In the genomic region with DNA sequence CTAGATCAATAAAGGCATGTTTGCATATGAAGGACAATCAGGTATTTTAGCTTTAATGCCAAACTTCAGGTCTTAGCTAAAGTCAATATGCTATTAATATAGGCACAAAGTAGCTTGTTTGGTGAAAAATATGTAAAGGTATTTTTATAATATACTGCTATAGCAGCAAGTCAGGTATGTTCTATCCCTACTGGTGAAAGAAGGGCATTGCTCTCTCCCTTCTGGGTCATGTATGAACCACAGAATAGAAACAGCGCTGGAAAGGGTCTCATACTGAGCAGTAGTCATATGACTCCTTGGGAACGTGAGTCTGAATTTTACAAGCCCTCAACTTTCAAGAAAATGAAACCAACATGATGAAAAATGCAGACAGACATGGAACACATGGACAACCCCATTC, we compare ENCODE assay signal across 28 cellular contexts.
DNase-seq lines count a peak whose midpoint lies in the region; ATAC-seq, FAIRE-seq and TF ChIP-seq lines count a peak whose summit lies in the region.
"Had no signal": no experiment of that assay in that cellular context is flagged by ENCODE, and none has a peak within 500 bp of the region (broad histone marks: within the 10 kb centered on the region; RNA-seq: fewer than 3 reads in every experiment).

No MANE protein-coding gene starts in this region.

- H3K27me3 ChIP-seq in Caco-2 (replicated peaks; ENCODE audit: control insufficient read depth, insufficient read depth, low read length) (no peaks in the 10 kb centered on the region), osteoblast (ENCODE audit: insufficient read depth, low read length) (no peaks in the 10 kb centered on the region)
- H3K27me3 ChIP-seq: right atrium auricular region had no signal

- H3K4me1 Mint-ChIP-seq in Caco-2 (ENCODE audit: low read depth, unreplicated experiment), result peaks cover 5% of the 10 kb centered on the region
- H3K4me1 Mint-ChIP-seq: activated B cell treated with CpG ODN at 0.5 μM for 24 hours; CD4-positive, alpha-beta memory T cell; T-cell had no signal

- no peaks in the 10 kb centered on the region for H3K27me3 Mint-ChIP-seq in Caco-2 (ENCODE audit: insufficient read depth, unreplicated experiment)

- no peaks in the 10 kb centered on the region for H3K79me2 ChIP-seq in osteoblast (ENCODE audit: insufficient read depth, low read length)
- H3K79me2 ChIP-seq: parathyroid adenoma had no signal

- DNase-seq in Caco-2, result no peak
- peak; percentile 6 for DNase-seq in Jurkat, Clone E6-1 (ENCODE audit: low read depth, low spot score)
- peak; percentile 1 for DNase-seq in fibroblast of villous mesenchyme (ENCODE audit: low read depth)
- DNase-seq in osteoblast (ENCODE audit: insufficient read length, low spot score, missing footprints), result no peak
- DNase-seq in urothelium cell line (ENCODE audit: low spot score), result no peak
- no peak for DNase-seq in NCI-H1105 treated with DMSO at 0.1 percent for 48 hours (lab: John Stamatoyannopoulos, UW)
- DNase-seq: activated B cell treated with CpG ODN at 0.5 μM for 24 hours; activated CD4-positive, alpha-beta T cell treated with anti-CD3 and anti-CD28 coated beads, Interleukin-2, amount 50 U/mL, for 4 hours; activated naive CD4-positive, alpha-beta T cell; activated T-cell treated with anti-CD3 and anti-CD28 coated beads, Interleukin-2, amount 50 U/mL, for 48 hours; caudate nucleus; CD4-positive, alpha-beta memory T cell; cortex of kidney; effector memory CD8-positive, alpha-beta T cell; foreskin melanocyte; GOT3; NCI-H1105; NCI-H1930; NCI-H510A treated with DMSO at 0.1 percent for 48 hours; stimulated activated CD4-positive, alpha-beta T cell treated with anti-CD3 and anti-CD28 coated beads, Interleukin-1b, Interleukin-23, amount 100 ng/mL, for 48 hours; stimulated activated naive CD4-positive, alpha-beta T cell treated with Interleukin-2 at 50 U/mL for 16 hours; T-cell had no signal

- BruUV-seq in Caco-2 (replicated peaks; lab: Mats Ljungman, UMichigan), result no TSS peak

- no peak overlapping the region for H2AFZ ChIP-seq in osteoblast (ENCODE audit: low read length)
- H2AFZ ChIP-seq: parathyroid adenoma had no signal

- H3K4me1 ChIP-seq in Caco-2 (peaks cover 8% of the 10 kb centered on the region), osteoblast (ENCODE audit: insufficient read depth, low read length) (no peaks in the 10 kb centered on the region)
- H3K4me1 ChIP-seq: parathyroid adenoma, right atrium auricular region, suprapubic skin had no signal

- no peak overlapping the region for H3K27ac ChIP-seq in osteoblast (ENCODE audit: low read depth, low read length)
- H3K27ac ChIP-seq: parathyroid adenoma, right atrium auricular region, suprapubic skin had no signal

- H3K27ac Mint-ChIP-seq in Caco-2 (ENCODE audit: unreplicated experiment), result no peak overlapping the region
- H3K27ac Mint-ChIP-seq: activated B cell treated with CpG ODN at 0.5 μM for 24 hours; effector memory CD8-positive, alpha-beta T cell; natural killer cell treated with Interleukin-12 subunit alpha and Interleukin-12 subunit beta and Interleukin-15 and Interleukin-18, amount 100 ng/mL, for 72 hours; T-cell had no signal

- no peak for ATAC-seq in GM21381 (IDR thresholded peaks at IDR 0.05; ENCODE audit: unreplicated experiment)
- ATAC-seq: effector memory CD8-positive, alpha-beta T cell; natural killer cell treated with Interleukin-12 subunit alpha and Interleukin-12 subunit beta and Interleukin-15 and Interleukin-18, amount 100 ng/mL, for 72 hours; T-cell had no signal

- H3K9me3 ChIP-seq in Caco-2 (no peaks in the 10 kb centered on the region), osteoblast (ENCODE audit: low read depth, low read length) (no peaks in the 10 kb centered on the region)
- H3K9me3 ChIP-seq: right atrium auricular region, suprapubic skin had no signal

- intact Hi-C loops in Caco-2 (cut with micrococcal nuclease; ENCODE audit: unreplicated experiment), result no loop called here

- no peaks in the 10 kb centered on the region for H3K36me3 Mint-ChIP-seq in Caco-2 (ENCODE audit: insufficient read depth, unreplicated experiment)
- H3K36me3 Mint-ChIP-seq: CD4-positive, alpha-beta memory T cell; natural killer cell treated with Interleukin-12 subunit alpha and Interleukin-12 subunit beta and Interleukin-15 and Interleukin-18, amount 100 ng/mL, for 72 hours; T-cell had no signal

- no peak overlapping the region for H3K4me2 ChIP-seq in osteoblast (ENCODE audit: insufficient read depth, low read length)

- H3K36me3 ChIP-seq in Caco-2 (ENCODE audit: control insufficient read depth, insufficient read depth, low read length) (no peaks in the 10 kb centered on the region), osteoblast (ENCODE audit: insufficient read depth, low read length) (no peaks in the 10 kb centered on the region)
- H3K36me3 ChIP-seq: right atrium auricular region, suprapubic skin had no signal

- CTCF ChIA-PET in Caco-2 (lab: Charles Lee), result no interaction called here

- TF ChIP-seq CTCF in Caco-2 (IDR thresholded peaks at IDR 0.05; ENCODE audit: insufficient read depth in 1 of 2, low read depth in 1 of 2, low read length in 1 of 2, severe bottlenecking in 1 of 2, unreplicated experiment in 1 of 2) (peak; percentile 23 to 28), fibroblast of villous mesenchyme (IDR thresholded peaks at IDR 0.05; ENCODE audit: insufficient read depth, low read depth, low read length) (no peak), osteoblast (IDR thresholded peaks at IDR 0.05; ENCODE audit: extremely low read depth, low read depth, low read length) (peak; percentile 21)

- POLR2A ChIA-PET in Caco-2 (lab: Charles Lee), result interaction anchor here (0.7 kb wide), 1 partner anchor 13 kb away, joined by 4 read pairs; no protein-coding TSS in a partner anchor

- no peaks in the 10 kb centered on the region for H3K9me3 Mint-ChIP-seq in Caco-2 (ENCODE audit: unreplicated experiment)
- H3K9me3 Mint-ChIP-seq: activated B cell treated with CpG ODN at 0.5 μM for 24 hours; CD4-positive, alpha-beta memory T cell; effector memory CD8-positive, alpha-beta T cell; natural killer cell treated with Interleukin-12 subunit alpha and Interleukin-12 subunit beta and Interleukin-15 and Interleukin-18, amount 100 ng/mL, for 72 hours; T-cell had no signal

- no peaks in the 10 kb centered on the region for H4K20me1 ChIP-seq in osteoblast (ENCODE audit: insufficient read depth, low read length)

- H3K4me3 ChIP-seq in Caco-2 (ENCODE audit: low read depth, low read length), result no peak overlapping the region
- no peak overlapping the region for H3K4me3 ChIP-seq in Jurkat, Clone E6-1 (ENCODE audit: low read length)
- no peak overlapping the region for H3K4me3 ChIP-seq in fibroblast of villous mesenchyme (ENCODE audit: low read depth, low read length)
- H3K4me3 ChIP-seq in osteoblast (ENCODE audit: insufficient read depth, low read length), result no peak overlapping the region
- H3K4me3 ChIP-seq: lung, right atrium auricular region, suprapubic skin had no signal

- FAIRE-seq in urothelium cell line (lab: Jason Lieb, UNC), result no peak

- no peak overlapping the region for H3K4me3 Mint-ChIP-seq in Caco-2 (ENCODE audit: unreplicated experiment)
- H3K4me3 Mint-ChIP-seq: activated B cell treated with CpG ODN at 0.5 μM for 24 hours; CD4-positive, alpha-beta memory T cell; effector memory CD8-positive, alpha-beta T cell; natural killer cell treated with Interleukin-12 subunit alpha and Interleukin-12 subunit beta and Interleukin-15 and Interleukin-18, amount 100 ng/mL, for 72 hours; T-cell had no signal

Comparison
In these comparisons a context has a peak if more than half of its experiments do, and no peak if none do; other contexts are left out.
1. DNase-seq: peak in Jurkat, Clone E6-1 (single experiment) and fibroblast of villous mesenchyme (single experiment); none in Caco-2 (0 of 2), osteoblast (single experiment), urothelium cell line (single experiment) and NCI-H1105 treated with DMSO at 0.1 percent for 48 hours (single experiment).